ENCODE assay signal across 20 cellular contexts in the genomic region with DNA sequence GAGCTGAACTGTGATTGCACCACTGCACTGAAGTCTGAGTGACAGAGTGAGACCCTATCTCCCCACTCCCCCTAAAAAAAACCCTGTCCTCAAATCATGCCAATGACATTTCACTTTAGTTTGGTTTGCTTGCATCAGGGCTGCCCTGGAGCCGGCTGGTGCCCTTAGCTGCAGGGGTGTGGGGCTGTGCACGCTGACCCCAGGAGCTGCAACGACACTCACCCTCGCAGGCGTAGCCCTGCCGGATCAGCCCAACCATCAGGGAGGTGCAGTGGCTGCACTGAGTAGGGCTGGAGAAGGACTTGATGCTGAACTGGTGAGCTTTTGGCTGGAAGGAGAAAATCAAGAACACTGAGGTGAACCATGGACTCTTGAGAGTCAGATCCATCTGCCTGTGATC. TPM values are rescaled to one million over a fixed set of nuclear protein-coding genes. Genes with fewer than 3 reads are reported as not detected.
DNase-seq lines count a peak whose midpoint lies in the region; ATAC-seq, FAIRE-seq and TF ChIP-seq lines count a peak whose summit lies in the region.
"Had no signal": no experiment of that assay in that cellular context is flagged by ENCODE, and none has a peak within 500 bp of the region (broad histone marks: within the 10 kb centered on the region; RNA-seq: fewer than 3 reads in every experiment).

No MANE protein-coding gene starts in this region.

- FAIRE-seq in H1 (lab: Jason Lieb, UNC) = no peak
- FAIRE-seq: GM12892 had no signal

- no peak overlapping the region for H4K5ac ChIP-seq in H1 (ENCODE audit: insufficient read length, low read depth, low read length)

- H3K79me2 ChIP-seq in H1 (ENCODE audit: control insufficient read depth in 1 of 2, insufficient read depth in 2 of 2, low read length in 2 of 2) = no peaks in the 10 kb centered on the region

- H3K27ac ChIP-seq in AG04450 (ENCODE audit: low read depth, low read length) (peak overlapping the region; percentile 21), SK-N-MC (peak overlapping the region; percentile 76), H1 (ENCODE audit: low read depth, low read length) (no peak overlapping the region), neuronal stem cell (replicated peaks; ENCODE audit: low read length) (no peak overlapping the region)

- H3K4me1 Mint-ChIP-seq in activated naive CD8-positive, alpha-beta T cell treated with anti-CD3 and anti-CD28 coated beads for 36 hours = peaks cover 12% of the 10 kb centered on the region

- POLR2A ChIA-PET in AG04450 (lab: Yijun Ruan, JAX) = no interaction called here
- POLR2A ChIA-PET in H1 (lab: Charles Lee; ENCODE audit: partially characterized antibody) = no interaction called here

- H2BK12ac ChIP-seq in H1 (ENCODE audit: low read depth, low read length) (no peak overlapping the region), neuronal stem cell (ENCODE audit: low read length) (no peak overlapping the region)

- no peak overlapping the region for H2AFZ ChIP-seq in H1 (ENCODE audit: low read length)
- H2AFZ ChIP-seq in neuronal stem cell (ENCODE audit: low read length) = no peak overlapping the region

- H3K18ac ChIP-seq in H1 (ENCODE audit: extremely low read depth, low read length) = no peak overlapping the region
- H3K18ac ChIP-seq in neuronal stem cell (ENCODE audit: low read length) = no peak overlapping the region

- TF ChIP-seq CTCF in AG04450 (IDR thresholded peaks at IDR 0.05; ENCODE audit: low read depth, low read length) (no peak), H1 (IDR thresholded peaks at IDR 0.05; ENCODE audit: control extremely low read depth in 1 of 3, insufficient read depth in 1 of 3, low read depth in 1 of 3, low read length in 3 of 3) (no peak)

- H4K8ac ChIP-seq in H1 (ENCODE audit: extremely low read depth, insufficient read depth, low read length) (no peak overlapping the region), neuronal stem cell (ENCODE audit: low read depth, low read length) (no peak overlapping the region)

- H3K36me3 ChIP-seq in SK-N-MC (ENCODE audit: insufficient read depth, low read length) (peaks cover 51% of the 10 kb centered on the region), H1 (ENCODE audit: control insufficient read depth in 2 of 4, insufficient read depth in 4 of 4, low read length in 3 of 4) (peaks cover 10 to 55% (median 44%) of the 10 kb centered on the region in 4 experiments; a peak in 7 of 8 replicates), neuronal stem cell (replicated peaks in 1 of 2; ENCODE audit: control insufficient read depth in 2 of 2, insufficient read depth in 2 of 2, low read length in 2 of 2) (peaks cover 44 to 93% of the 10 kb centered on the region in 2 donors)

- no peak overlapping the region for H3K23ac ChIP-seq in H1 (ENCODE audit: insufficient read length)
- peak overlapping the region; percentile 73 for H3K23ac ChIP-seq in neuronal stem cell (ENCODE audit: low read depth, low read length, poor library complexity)

- H2BK5ac ChIP-seq in H1 (ENCODE audit: low read depth, low read length) (peak overlapping the region; percentile 60; the same call in 1 of the 2 replicates), neuronal stem cell (ENCODE audit: low read length) (no peak overlapping the region)

- H3K4me1 ChIP-seq in H1 (replicated peaks in 1 of 4; ENCODE audit: control insufficient read depth in 3 of 4, insufficient read depth in 4 of 4, low read length in 3 of 4) = no peaks in the 10 kb centered on the region
- peaks cover 0 to 3% of the 10 kb centered on the region in 2 donors for H3K4me1 ChIP-seq in neuronal stem cell (ENCODE audit: control insufficient read depth in 2 of 2, insufficient read depth in 1 of 2, low read depth in 1 of 2, low read length in 2 of 2)

- TF ChIP-seq POLR2A in H1 (IDR thresholded peaks at IDR 0.05; ENCODE audit: control extremely low read depth in 1 of 2, low read depth in 2 of 2, low read length in 2 of 2) = no peak

- no peak for ATAC-seq in GM21423 (IDR thresholded peaks at IDR 0.05; ENCODE audit: unreplicated experiment)

- H2AK5ac ChIP-seq in H1 (ENCODE audit: low read depth, low read length) (no peak overlapping the region), neuronal stem cell (ENCODE audit: low read depth, low read length) (no peak overlapping the region)

- TF ChIP-seq RAD21 in H1 (IDR thresholded peaks at IDR 0.05 in 1 of 2, conservative IDR thresholded peaks at IDR 0.05 in 1 of 2; ENCODE audit: low read depth in 2 of 2, low read length in 2 of 2) = no peak

- H2BK15ac ChIP-seq in H1 (ENCODE audit: low read length) = no peak overlapping the region
- H2BK15ac ChIP-seq in neuronal stem cell (ENCODE audit: low read length) = no peak overlapping the region

- no peak overlapping the region for H3K4me3 Mint-ChIP-seq in activated naive CD8-positive, alpha-beta T cell treated with anti-CD3 and anti-CD28 coated beads for 36 hours
- H3K4me3 Mint-ChIP-seq: CD4-positive, alpha-beta memory T cell had no signal

- no peaks in the 10 kb centered on the region for H3K36me3 Mint-ChIP-seq in activated naive CD8-positive, alpha-beta T cell treated with anti-CD3 and anti-CD28 coated beads for 36 hours

- H3K4me3 ChIP-seq in AG04450 (ENCODE audit: low read depth, low read length) (no peak overlapping the region), SK-N-MC (no peak overlapping the region), H1 (ENCODE audit: extremely low read depth in 1 of 4, insufficient read depth in 2 of 4, low read depth in 3 of 4, low read length in 4 of 4) (no peak overlapping the region), neuronal stem cell (ENCODE audit: low read length in 2 of 2) (no peak overlapping the region)
- H3K4me3 ChIP-seq: BLaER1 had no signal

- no peaks in the 10 kb centered on the region for H3K23me2 ChIP-seq in H1 (ENCODE audit: low read depth, low read length)

- peaks cover 7 to 13% of the 10 kb centered on the region in 2 experiments for H4K20me1 ChIP-seq in H1 (replicated peaks in 1 of 2; ENCODE audit: control insufficient read depth in 1 of 2, insufficient read depth in 2 of 2, low read length in 2 of 2)
- H4K20me1 ChIP-seq: BLaER1 had no signal

- H3K27me3 ChIP-seq in AG04450 (ENCODE audit: control insufficient read depth, insufficient read depth, low read length) = no peaks in the 10 kb centered on the region
- no peaks in the 10 kb centered on the region for H3K27me3 ChIP-seq in H1 (replicated peaks in 1 of 4; ENCODE audit: control insufficient read depth in 3 of 4, extremely low read depth in 1 of 4, insufficient read depth in 3 of 4, low read length in 3 of 4)
- H3K27me3 ChIP-seq in neuronal stem cell (ENCODE audit: control insufficient read depth in 3 of 3, insufficient read depth in 3 of 3, low read depth in 1 of 3, low read length in 3 of 3) = no peaks in the 10 kb centered on the region
- H3K27me3 ChIP-seq: BLaER1 had no signal

- no peak overlapping the region for H3K14ac ChIP-seq in H1 (ENCODE audit: insufficient read length)
- H3K14ac ChIP-seq in neuronal stem cell (ENCODE audit: low read length) = no peak overlapping the region

- H3K56ac ChIP-seq in H1 (replicated peaks; ENCODE audit: insufficient read length, low read depth, low read length) = no peak overlapping the region

- H3K4me2 ChIP-seq in H1 (ENCODE audit: insufficient read depth in 1 of 2, low read depth in 2 of 2, low read length in 2 of 2) (no peak overlapping the region), neuronal stem cell (ENCODE audit: insufficient read depth, low read length, poor library complexity, severe bottlenecking) (no peak overlapping the region)

- no peaks in the 10 kb centered on the region for H3K9me3 Mint-ChIP-seq in activated naive CD8-positive, alpha-beta T cell treated with anti-CD3 and anti-CD28 coated beads for 36 hours
- H3K9me3 Mint-ChIP-seq: CD4-positive, alpha-beta memory T cell had no signal

- no peak overlapping the region for H3K9ac ChIP-seq in SK-N-MC (ENCODE audit: insufficient read length)
- H3K9ac ChIP-seq in H1 (replicated peaks in 1 of 4; ENCODE audit: extremely low read depth in 1 of 4, low read depth in 3 of 4, low read length in 3 of 4) = no peak overlapping the region
- H3K9ac ChIP-seq in neuronal stem cell (ENCODE audit: low read depth, low read length, poor library complexity) = no peak overlapping the region
- H3K9ac ChIP-seq: BLaER1 had no signal

- TF ChIP-seq EP300 in H1 (IDR thresholded peaks at IDR 0.05; ENCODE audit: borderline replicate concordance in 1 of 2, low read depth in 2 of 2, low read length in 2 of 2) = no peak

- CTCF ChIA-PET in AG04450 (lab: Charles Lee) (interaction anchor here (0.6 to 0.8 kb wide), 2 partner anchors 258 to 475 kb away, joined by 3 read pairs; no protein-coding TSS in a partner anchor), H1 (lab: Charles Lee; ENCODE audit: partially characterized antibody) (interaction anchor here (1.3 kb wide), 1 partner anchor 18 kb away, joined by 4 read pairs; no protein-coding TSS in a partner anchor)

- no peak overlapping the region for H2BK20ac ChIP-seq in H1 (ENCODE audit: low read length)

- no peaks in the 10 kb centered on the region for H3K79me1 ChIP-seq in H1 (ENCODE audit: low read depth, low read length)
- no peaks in the 10 kb centered on the region for H3K79me1 ChIP-seq in neuronal stem cell (ENCODE audit: low read depth, low read length)

- no peaks in the 10 kb centered on the region; the same call in 1 of the 2 replicates for H3K9me3 ChIP-seq in AG04450 (ENCODE audit: control insufficient read depth, insufficient read depth, low read length)
- no peaks in the 10 kb centered on the region for H3K9me3 ChIP-seq in SK-N-MC (ENCODE audit: low read depth, low read length)
- no peaks in the 10 kb centered on the region for H3K9me3 ChIP-seq in H1 (ENCODE audit: insufficient read depth in 2 of 2, low read depth in 1 of 2, low read length in 1 of 2)
- H3K9me3 ChIP-seq in neuronal stem cell (replicated peaks in 1 of 2; ENCODE audit: control insufficient read depth in 2 of 2, insufficient read depth in 1 of 2, low read depth in 1 of 2, low read length in 2 of 2) = no peaks in the 10 kb centered on the region
- H3K9me3 ChIP-seq: BLaER1 had no signal

- no peak overlapping the region for H3K4ac ChIP-seq in H1 (replicated peaks; ENCODE audit: insufficient read length, low read depth, low read length)
- H3K4ac ChIP-seq in neuronal stem cell (ENCODE audit: low read length) = no peak overlapping the region

- H3K27me3 Mint-ChIP-seq in activated naive CD8-positive, alpha-beta T cell treated with anti-CD3 and anti-CD28 coated beads for 36 hours = no peaks in the 10 kb centered on the region
- H3K27me3 Mint-ChIP-seq: CD4-positive, alpha-beta memory T cell had no signal

- H3K27ac Mint-ChIP-seq in activated naive CD8-positive, alpha-beta T cell treated with anti-CD3 and anti-CD28 coated beads for 36 hours = no peak overlapping the region

- H4K91ac ChIP-seq in H1 (replicated peaks; ENCODE audit: insufficient read length, low read length) = no peak overlapping the region
- H4K91ac ChIP-seq in neuronal stem cell (ENCODE audit: low read depth, low read length, poor library complexity) = no peak overlapping the region

- H2BK120ac ChIP-seq in H1 (replicated peaks; ENCODE audit: low read depth, low read length) = no peak overlapping the region
- no peak overlapping the region for H2BK120ac ChIP-seq in neuronal stem cell (ENCODE audit: low read depth, low read length)

- DNase-seq in AG04450 (ENCODE audit: low read depth, low spot score) (no peak), SK-N-MC (ENCODE audit: low read depth, low spot score) (no peak), H1 (ENCODE audit: low read depth in 1 of 2, low spot score in 2 of 2) (no peak), neuronal stem cell (ENCODE audit: low spot score) (no peak), HK-2 (ENCODE audit: unreplicated experiment) (no peak), NCI-H2227 (lab: John Stamatoyannopoulos, UW; ENCODE audit: unreplicated experiment) (no peak)
- no peak for DNase-seq in activated naive CD8-positive, alpha-beta T cell treated with anti-CD3 and anti-CD28 coated beads for 36 hours
- DNase-seq: Calu3; CD4-positive, alpha-beta memory T cell; GOT3; NCI-H1105 treated with DMSO at 0.1 percent for 48 hours; NCI-H1694 treated with DMSO at 0.1 percent for 48 hours; NCI-H2227 treated with DMSO at 0.1 percent for 48 hours; NCI-H510A treated with DMSO at 0.1 percent for 48 hours; NCI-H774; RPMI8226; SIG-M5 had no signal

- 96% methylated on average over 6 of the region's 6 CpGs; no CpG with 5 or more reads in 1 of the 2 experiments for WGBS in H1 (ENCODE audit: extremely low coverage in 1 of 2, insufficient coverage in 1 of 2, insufficient read length in 1 of 2, insufficient replicate concordance in 2 of 2, low coverage in 1 of 2, low lambda C conversion rate in 2 of 2, missing lambda C conversion rate in 1 of 2), 2 experiments
- WGBS in neuronal stem cell (ENCODE audit: extremely low coverage in 2 of 2, insufficient read length in 2 of 2, insufficient replicate concordance in 1 of 2), 2 donors = no CpG with 5 or more reads among the region's 6 CpGs

RNA-seq across cellular contexts. Expression of gene AMN, which starts 29.8 kb away (rescaled TPM):
- polyA plus RNA-seq in AG04450 (2011; rRNA removed) (0.06 TPM in 2 replicates), H1 (2011; rRNA removed) (0.77 and 1.5 TPM in 2 replicates)
- polyA minus RNA-seq in AG04450 (2011; rRNA and poly(A)+ RNA removed) = not detected in 2 replicates
- total RNA-seq in H1 (2021; fragmentation: NEBNext Ultra II Directional; extraction: Animal tissue kit (Norgen Biotek cat#: 25700)) = 0.99 and 1.5 TPM in 2 replicates
- 0.78 TPM for polyA plus RNA-seq in H1 (2011; cell fraction: cytosol; rRNA removed)
- 5.4 TPM for polyA plus RNA-seq in H1 (2011; cell fraction: nucleus; rRNA removed)
- polyA plus RNA-seq in H1 (2012, experiment 1 of 2) = 0.54 to 0.84 TPM (median 0.70 TPM) in 4 replicates
- 0.45 TPM for polyA plus RNA-seq in H1 (2012, experiment 2 of 2)
- 1.5 TPM for polyA plus RNA-seq in H1 (2013, experiment 1 of 2)
- polyA plus RNA-seq in H1 (2013, experiment 2 of 2) = 1.3 TPM
- 0.16 TPM in 1 of 2 replicates, not detected in the other for polyA minus RNA-seq in H1 (2011; rRNA and poly(A)+ RNA removed)
- 0.59 TPM for polyA minus RNA-seq in H1 (2011; cell fraction: cytosol; rRNA and poly(A)+ RNA removed)
- 0.50 TPM for polyA minus RNA-seq in H1 (2011; cell fraction: nucleus; rRNA and poly(A)+ RNA removed)
- polyA plus RNA-seq in neuronal stem cell (2013, experiment 1 of 2) = 0.46 TPM
- polyA plus RNA-seq in neuronal stem cell (2013, experiment 2 of 2) = 0.28 TPM
- total RNA-seq in activated naive CD8-positive, alpha-beta T cell treated with anti-CD3 and anti-CD28 coated beads for 36 hours = 1 to 10 TPM in 1 of 2 experiments, under 1 TPM in 1; 0.72 to 2.0 TPM

Comparison
In these comparisons a context has a peak if more than half of its experiments do, and no peak if none do; other contexts are left out.
1. H3K27ac ChIP-seq: peak in AG04450 (single experiment) and SK-N-MC (single experiment); none in H1 (single experiment) and neuronal stem cell (single experiment).